In the genomic region with DNA sequence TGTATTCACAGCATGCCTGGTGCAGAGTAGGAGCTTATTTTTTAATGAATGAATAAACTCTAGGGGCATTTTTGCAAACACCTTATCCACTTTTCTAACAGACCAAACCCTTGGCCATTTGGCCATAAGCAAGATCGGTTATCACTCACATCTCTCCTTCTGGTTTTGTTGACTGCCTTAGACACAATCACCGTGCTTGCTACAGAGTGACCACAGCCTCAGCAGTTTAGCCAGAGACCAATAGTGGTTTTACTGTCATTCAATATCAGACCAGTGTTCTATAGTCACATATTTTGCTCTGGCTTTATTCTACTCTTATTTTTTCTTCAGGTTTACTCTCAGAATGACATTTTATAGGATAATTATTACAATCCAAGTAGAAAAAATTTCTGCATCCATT, we compare ENCODE assay signal across 24 cellular contexts. TPM values are rescaled to one million over a fixed set of nuclear protein-coding genes. Genes with fewer than 3 reads are reported as not detected.
"Had no signal": no experiment of that assay in that cellular context is flagged by ENCODE, and none has a peak within 500 bp of the region (broad histone marks: within the 10 kb centered on the region; RNA-seq: fewer than 3 reads in every experiment).

No MANE protein-coding gene starts in this region.

- H3K36me3 ChIP-seq: lower lobe of right lung, neural progenitor cell, uterus had no signal

- H3K36me3 Mint-ChIP-seq: naive B cell; neural progenitor cell; stimulated activated memory B cell treated with anti-CD40 and anti-IgM and Interleukin-4, amounts not matched to agents 10 μg/mL and 1 μg/mL and 100 μg/mL, for 72 hours had no signal

- H3K9me3 ChIP-seq: lower lobe of right lung, testis, uterus had no signal

- H3K27me3 Mint-ChIP-seq: activated B cell treated with CpG ODN at 0.5 μM for 24 hours; dendritic cell treated with granulocyte-macrophage colony-stimulating factor and Interleukin-4, amounts not matched to agents 40 ng/mL and 50 ng/mL, for 4 days; naive B cell; stimulated activated memory B cell treated with anti-CD40 and anti-IgM and Interleukin-4, amounts not matched to agents 10 μg/mL and 1 μg/mL and 100 μg/mL, for 72 hours had no signal

- H3K4me1 ChIP-seq: lower lobe of right lung, neural progenitor cell, testis, uterus had no signal

- DNase-seq: activated B cell treated with CpG ODN at 0.5 μM for 24 hours; activated CD4-positive, alpha-beta T cell treated with anti-CD3 and anti-CD28 coated beads for 4 hours; activated CD4-positive, alpha-beta T cell treated with anti-CD3 and anti-CD28 coated beads, Interleukin-2, amount 50 U/mL, for 48 hours; effector CD4-positive, alpha-beta T cell; erythroblast; foreskin fibroblast; kidney; lower lobe of right lung; naive B cell; small intestine; stimulated activated CD4-positive, alpha-beta T cell treated with anti-CD3 and anti-CD28 coated beads, Interleukin-2, amount 100 ng/mL, for 24 hours; T1000; testis; trophoblast cell; uterus had no signal

- H3K4me3 Mint-ChIP-seq: activated B cell treated with CpG ODN at 0.5 μM for 24 hours; dendritic cell treated with granulocyte-macrophage colony-stimulating factor and Interleukin-4, amounts not matched to agents 40 ng/mL and 50 ng/mL, for 4 days; naive B cell; neural progenitor cell; stimulated activated memory B cell treated with anti-CD40 and anti-IgM and Interleukin-4, amounts not matched to agents 10 μg/mL and 1 μg/mL and 100 μg/mL, for 72 hours had no signal

- H3K4me1 Mint-ChIP-seq: activated B cell treated with CpG ODN at 0.5 μM for 24 hours; naive B cell; neural progenitor cell; stimulated activated memory B cell treated with anti-CD40 and anti-IgM and Interleukin-4, amounts not matched to agents 10 μg/mL and 1 μg/mL and 100 μg/mL, for 72 hours had no signal

- ATAC-seq: lower lobe of right lung; sciatic nerve; stimulated activated memory B cell treated with anti-CD40 and anti-IgM and Interleukin-4, amounts not matched to agents 10 μg/mL and 1 μg/mL and 100 μg/mL, for 72 hours had no signal

- H3K4me3 ChIP-seq: neural progenitor cell, testis, uterus had no signal

- H3K9me3 Mint-ChIP-seq: activated B cell treated with CpG ODN at 0.5 μM for 24 hours; dendritic cell treated with granulocyte-macrophage colony-stimulating factor and Interleukin-4, amounts not matched to agents 40 ng/mL and 50 ng/mL, for 4 days; stimulated activated memory B cell treated with anti-CD40 and anti-IgM and Interleukin-4, amounts not matched to agents 10 μg/mL and 1 μg/mL and 100 μg/mL, for 72 hours had no signal

- H3K27ac Mint-ChIP-seq: activated B cell treated with CpG ODN at 0.5 μM for 24 hours; dendritic cell treated with granulocyte-macrophage colony-stimulating factor and Interleukin-4, amounts not matched to agents 40 ng/mL and 50 ng/mL, for 4 days; neural progenitor cell; stimulated activated memory B cell treated with anti-CD40 and anti-IgM and Interleukin-4, amounts not matched to agents 10 μg/mL and 1 μg/mL and 100 μg/mL, for 72 hours had no signal

- H3K27ac ChIP-seq: lower lobe of right lung, neural progenitor cell, testis, uterus had no signal

- H3K27me3 ChIP-seq: neural progenitor cell, testis, uterus had no signal

RNA-seq across cellular contexts. Expression of a gene that starts 2.2 kb away (rescaled TPM):
- total RNA-seq: activated B cell treated with CpG ODN at 0.5 μM for 24 hours, cerebellum, fibroblast of lung, glomerular endothelial cell, osteoblast, renal cortical epithelial cell had no signal
- polyA plus RNA-seq: fibroblast of lung had no signal
